ENCODE assay signal across 17 cellular contexts in genomic region chr4:30617836-30618235, GRCh38.
DNase-seq lines count a peak whose midpoint lies in the region; ATAC-seq and TF ChIP-seq lines count a peak whose summit lies in the region.
"Had no signal": no experiment of that assay in that cellular context is flagged by ENCODE, and none has a peak within 500 bp of the region (broad histone marks: within the 10 kb centered on the region; RNA-seq: fewer than 3 reads in every experiment).

No MANE protein-coding gene starts in this region.

- BruUV-seq in HCT116 (replicated peaks; lab: Mats Ljungman, UMichigan), result no TSS peak

- ATAC-seq in HCT116, result no peak
- ATAC-seq in esophagus mucosa, result peak; percentile 68
- peak; percentile 85 for ATAC-seq in mucosa of descending colon
- ATAC-seq in HG03280 (IDR thresholded peaks at IDR 0.05; ENCODE audit: unreplicated experiment), result no peak
- ATAC-seq: GM23338 had no signal

- no peaks in the 10 kb centered on the region for H3K4me1 ChIP-seq in HCT116 (ENCODE audit: control insufficient read depth in 1 of 2, insufficient read depth in 2 of 2, low read length in 2 of 2)
- peaks cover 6% of the 10 kb centered on the region for H3K4me1 ChIP-seq in mucosa of descending colon (ENCODE audit: low read depth)

- H3K4me3 ChIP-seq in HCT116 (replicated peaks in 1 of 2; ENCODE audit: low read depth in 1 of 2, low read length in 2 of 2) (no peak overlapping the region), mucosa of descending colon (no peak overlapping the region)
- H3K4me3 ChIP-seq: BLaER1 treated with 17β-estradiol and CSF1 and Interleukin-3, amounts not matched to agents 10 nM and 100 nM; GM23338 had no signal

- peak overlapping the region; percentile 46 for H2AFZ ChIP-seq in HCT116 (ENCODE audit: low read depth, low read length, poor library complexity, severe bottlenecking)

- POLR2A ChIA-PET in HCT116 (lab: Charles Lee), result no interaction called here

- no peaks in the 10 kb centered on the region for H3K79me2 ChIP-seq in HCT116 (ENCODE audit: insufficient read depth, low read length)

- DNase-seq in HCT116 (ENCODE audit: low read depth, low spot score) (no peak), mucosa of descending colon (no peak), HuH-7.5 (ENCODE audit: low spot score) (no peak), SKM-1 (lab: John Stamatoyannopoulos, UW; ENCODE audit: unreplicated experiment) (no peak)
- DNase-seq: CD4-positive, alpha-beta T cell; CD8-positive, alpha-beta memory T cell; DMS 273 treated with DMSO at 0.1 percent for 48 hours; DMS79; EL; GF-D8; H9; HFFc6 had no signal

- no peaks in the 10 kb centered on the region for H3K9me2 ChIP-seq in HCT116 (ENCODE audit: insufficient read depth)

- no peak overlapping the region for H3K4me2 ChIP-seq in HCT116 (ENCODE audit: low read length)
- H3K4me2 ChIP-seq: BLaER1 treated with 17β-estradiol and CSF1 and Interleukin-3, amounts not matched to agents 10 nM and 100 nM; GM23338 had no signal

- H3K36me3 ChIP-seq in HCT116 (ENCODE audit: control insufficient read depth in 1 of 2, insufficient read depth in 2 of 2, low read length in 2 of 2) (no peaks in the 10 kb centered on the region), mucosa of descending colon (ENCODE audit: low read depth) (no peaks in the 10 kb centered on the region)
- H3K36me3 ChIP-seq: BLaER1 treated with 17β-estradiol and CSF1 and Interleukin-3, amounts not matched to agents 10 nM and 100 nM had no signal

- TF ChIP-seq CTCF in HCT116 (IDR thresholded peaks at IDR 0.05 in 2 of 3, conservative IDR thresholded peaks at IDR 0.05 in 1 of 3; ENCODE audit: borderline replicate concordance in 1 of 3, insufficient read depth in 1 of 3, low read depth in 2 of 3, low read length in 2 of 3), result no peak
- TF ChIP-seq CTCF in mucosa of descending colon (IDR thresholded peaks at IDR 0.05), result no peak

- no peaks in the 10 kb centered on the region for H3K27me3 ChIP-seq in HCT116 (ENCODE audit: insufficient read depth, low read length)
- H3K27me3 ChIP-seq: BLaER1 treated with 17β-estradiol and CSF1 and Interleukin-3, amounts not matched to agents 10 nM and 100 nM had no signal

- no peaks in the 10 kb centered on the region for H3K9me3 ChIP-seq in HCT116 (ENCODE audit: control insufficient read depth in 1 of 2, insufficient read depth in 1 of 2, low read depth in 1 of 2, low read length in 2 of 2)
- H3K9me3 ChIP-seq in mucosa of descending colon, result no peaks in the 10 kb centered on the region
- H3K9me3 ChIP-seq: BLaER1 treated with 17β-estradiol and CSF1 and Interleukin-3, amounts not matched to agents 10 nM and 100 nM had no signal

- no peak for TF ChIP-seq RAD21 in HCT116 (IDR thresholded peaks at IDR 0.05; ENCODE audit: low read depth)

- intact Hi-C loops in HCT116 (cut with micrococcal nuclease) (no loop called here), mucosa of descending colon (cut with DNase I, micrococcal nuclease) (no loop called here)

- RAD21 ChIA-PET in HCT116 (lab: Charles Lee; ENCODE audit: low non-redundant PET in 1 of 2, low total read pairs in 2 of 2, uncharacterized antibody in 2 of 2, unreplicated experiment in 2 of 2), result no interaction called here

- CTCF ChIA-PET in HCT116 (lab: Charles Lee), result no interaction called here

- H3K9ac ChIP-seq in HCT116 (ENCODE audit: low read length), result no peak overlapping the region
- H3K9ac ChIP-seq: BLaER1 treated with 17β-estradiol and CSF1 and Interleukin-3, amounts not matched to agents 10 nM and 100 nM had no signal

- no peak for TF ChIP-seq POLR2A in HCT116 (IDR thresholded peaks at IDR 0.05; ENCODE audit: borderline replicate concordance, extremely low read depth, insufficient read depth, insufficient read length)

- H3K27ac ChIP-seq in HCT116 (ENCODE audit: low read depth, low read length), result no peak overlapping the region
- H3K27ac ChIP-seq: 22Rv1; BLaER1 treated with 17β-estradiol and CSF1 and Interleukin-3, amounts not matched to agents 10 nM and 100 nM had no signal

- H4K20me1 ChIP-seq in HCT116 (ENCODE audit: insufficient read depth), result no peaks in the 10 kb centered on the region
- H4K20me1 ChIP-seq: BLaER1 treated with 17β-estradiol and CSF1 and Interleukin-3, amounts not matched to agents 10 nM and 100 nM had no signal

TF ChIP-seq in HCT116, 20 proteins besides CTCF, POLR2A, EP300 and RAD21:
- TF ChIP-seq JUND (IDR thresholded peaks at IDR 0.05), result no peak
- no peak for TF ChIP-seq SIN3A (IDR thresholded peaks at IDR 0.05; ENCODE audit: low read depth)
- no peak for TF ChIP-seq ZFX (IDR thresholded peaks at IDR 0.05)
- no peak for TF ChIP-seq EZH2phosphoT487 (IDR thresholded peaks at IDR 0.05; ENCODE audit: borderline replicate concordance)
- TF ChIP-seq CBX3 (IDR thresholded peaks at IDR 0.05; ENCODE audit: low read depth), result no peak
- TF ChIP-seq ZBTB33 (IDR thresholded peaks at IDR 0.05; ENCODE audit: extremely low read depth, insufficient replicate concordance, low read length), result no peak
- no peak for TF ChIP-seq CEBPB (IDR thresholded peaks at IDR 0.05; ENCODE audit: low read depth)
- no peak for TF ChIP-seq TCF7L2 (IDR thresholded peaks at IDR 0.05; ENCODE audit: borderline replicate concordance, extremely low read depth, insufficient read depth, insufficient read length)
- no peak for TF ChIP-seq POLR2AphosphoS5 (IDR thresholded peaks at IDR 0.05; ENCODE audit: low read depth, low read length)
- no peak for TF ChIP-seq FOSL1 (IDR thresholded peaks at IDR 0.05; ENCODE audit: low read depth)
- TF ChIP-seq EZH2 (IDR thresholded peaks at IDR 0.05), result no peak
- no peak for TF ChIP-seq SRF (IDR thresholded peaks at IDR 0.05; ENCODE audit: low read depth)
- no peak for TF ChIP-seq ZNF274 (IDR thresholded peaks at IDR 0.05; ENCODE audit: low read depth, low read length)
- TF ChIP-seq YY1 (IDR thresholded peaks at IDR 0.05; ENCODE audit: extremely low read depth, insufficient replicate concordance, low read depth, low read length), result no peak
- TF ChIP-seq ATF3 (IDR thresholded peaks at IDR 0.05), result no peak

Comparison
In these comparisons a context has a peak if more than half of its experiments do, and no peak if none do; other contexts are left out.
1. ATAC-seq: peak in esophagus mucosa (single experiment) and mucosa of descending colon (single experiment); none in HCT116 (single experiment) and HG03280 (single experiment).